In the genomic region with DNA sequence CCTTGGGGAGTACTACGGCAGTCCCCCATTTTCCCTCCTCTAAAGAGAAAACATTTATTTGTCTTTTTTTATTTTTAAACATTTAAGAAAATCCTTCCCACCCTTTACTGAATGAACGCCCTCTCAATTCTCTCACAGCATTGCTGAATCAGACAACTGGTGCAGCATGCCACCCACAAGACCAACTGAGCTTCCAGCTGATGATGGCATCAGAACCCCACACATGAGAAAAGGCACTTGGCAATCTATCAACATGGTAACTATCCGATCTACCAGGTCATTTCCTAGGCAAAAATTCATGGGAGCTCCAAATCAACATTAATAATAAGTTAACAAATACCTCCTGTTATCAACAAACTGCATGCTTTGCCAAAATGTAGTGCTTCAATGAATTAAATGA, we compare ENCODE assay signal across 16 cellular contexts. TPM values are rescaled to one million over a fixed set of nuclear protein-coding genes. Genes with fewer than 3 reads are reported as not detected.
A peak's percentile ranks its signal among the peaks of the same experiment; 100 is the strongest.
DNase-seq lines count a peak whose midpoint lies in the region; ATAC-seq and TF ChIP-seq lines count a peak whose summit lies in the region.
"Had no signal": no experiment of that assay in that cellular context is flagged by ENCODE, and none has a peak within 500 bp of the region (broad histone marks: within the 10 kb centered on the region; RNA-seq: fewer than 3 reads in every experiment).

No MANE protein-coding gene starts in this region.

- H3K36me3 ChIP-seq in smooth muscle cell (ENCODE audit: low read depth) (no peaks in the 10 kb centered on the region), GM23248 (ENCODE audit: low read depth) (no peaks in the 10 kb centered on the region)
- H3K36me3 ChIP-seq: BLaER1 treated with 17β-estradiol and CSF1 and Interleukin-3, amounts not matched to agents 10 nM and 100 nM; HAP-1 had no signal

- peak overlapping the region; percentile 75 for H3K27ac Mint-ChIP-seq in neural crest cell (ENCODE audit: unreplicated experiment)
- H3K27ac Mint-ChIP-seq: CD4-positive, CD25-positive, alpha-beta regulatory T cell; HFFc6 had no signal

- peaks cover 20% of the 10 kb centered on the region for H3K4me1 ChIP-seq in smooth muscle cell (ENCODE audit: low read depth)
- peaks cover 27% of the 10 kb centered on the region for H3K4me1 ChIP-seq in GM23248 (ENCODE audit: insufficient read depth)
- H3K4me1 ChIP-seq: BLaER1 treated with 17β-estradiol and CSF1 and Interleukin-3, amounts not matched to agents 10 nM and 100 nM had no signal

- DNase-seq in Ammon's horn (ENCODE audit: low spot score) = peak; percentile 61
- DNase-seq in kidney glomerular epithelial cell (lab: John Stamatoyannopoulos, UW) = peak; percentile 23
- DNase-seq in neural crest cell (ENCODE audit: low read depth, low spot score) = no peak
- DNase-seq in smooth muscle cell (lab: John Stamatoyannopoulos, UW; ENCODE audit: unreplicated experiment) = no peak
- no peak for DNase-seq in GM23248
- no peak for DNase-seq in NCI-H345 (lab: John Stamatoyannopoulos, UW)
- DNase-seq: 8988T; AML-193; CD4-positive, CD25-positive, alpha-beta regulatory T cell; DMS53; GF-D8; HFFc6; IMR-90 had no signal

- H3K27ac ChIP-seq in smooth muscle cell (ENCODE audit: low read depth) (peak overlapping the region; percentile 76), GM23248 (no peak overlapping the region)
- H3K27ac ChIP-seq: BLaER1 treated with 17β-estradiol and CSF1 and Interleukin-3, amounts not matched to agents 10 nM and 100 nM had no signal

- H3F3A ChIP-seq in smooth muscle cell (ENCODE audit: low read depth) (peaks cover 6% of the 10 kb centered on the region), GM23248 (ENCODE audit: insufficient read depth) (peaks cover 18% of the 10 kb centered on the region)

- H3K9me2 ChIP-seq in GM23248 (ENCODE audit: insufficient read depth) = no peaks in the 10 kb centered on the region

- WGBS in smooth muscle cell (ENCODE audit: low lambda C conversion rate) = 88% methylated on average over 3 of the region's 3 CpGs
- 94% methylated on average over 3 of the region's 3 CpGs for WGBS in GM23248 (ENCODE audit: low coverage in 1 of 2, low lambda C conversion rate in 2 of 2, missing lambda C conversion rate in 2 of 2), 2 experiments

- H4K20me1 ChIP-seq in smooth muscle cell (ENCODE audit: low read depth) = no peaks in the 10 kb centered on the region
- H4K20me1 ChIP-seq in GM23248 (ENCODE audit: insufficient read depth) = no peaks in the 10 kb centered on the region
- H4K20me1 ChIP-seq: BLaER1 treated with 17β-estradiol and CSF1 and Interleukin-3, amounts not matched to agents 10 nM and 100 nM had no signal

- no peak overlapping the region for H2AFZ ChIP-seq in smooth muscle cell (ENCODE audit: low read depth)
- H2AFZ ChIP-seq in GM23248 = no peak overlapping the region

- H3K36me3 Mint-ChIP-seq in neural crest cell (ENCODE audit: low read depth) = peaks cover 27% of the 10 kb centered on the region
- H3K36me3 Mint-ChIP-seq: CD4-positive, CD25-positive, alpha-beta regulatory T cell had no signal

- H3K79me2 ChIP-seq in smooth muscle cell (ENCODE audit: low read depth) (peaks cover 21% of the 10 kb centered on the region), GM23248 (ENCODE audit: insufficient read depth) (peaks cover 89% of the 10 kb centered on the region)

- peaks cover 9% of the 10 kb centered on the region for H3K9me3 Mint-ChIP-seq in neural crest cell
- H3K9me3 Mint-ChIP-seq: HFFc6 had no signal

- H3K4me2 ChIP-seq in smooth muscle cell (peak overlapping the region; percentile 71), GM23248 (ENCODE audit: unreplicated experiment) (no peak overlapping the region)
- H3K4me2 ChIP-seq: BLaER1 treated with 17β-estradiol and CSF1 and Interleukin-3, amounts not matched to agents 10 nM and 100 nM had no signal

- H3K27me3 ChIP-seq in smooth muscle cell (ENCODE audit: low read depth) = no peaks in the 10 kb centered on the region
- no peaks in the 10 kb centered on the region for H3K27me3 ChIP-seq in GM23248 (replicated peaks; ENCODE audit: insufficient read depth)
- H3K27me3 ChIP-seq: BLaER1 treated with 17β-estradiol and CSF1 and Interleukin-3, amounts not matched to agents 10 nM and 100 nM had no signal

- in situ Hi-C loops in GM23248 (cut with MboI) = no loop called here

- no peaks in the 10 kb centered on the region for H3K27me3 Mint-ChIP-seq in neural crest cell (ENCODE audit: low read depth)

- no peak for ATAC-seq in HG03432 (IDR thresholded peaks at IDR 0.05; ENCODE audit: unreplicated experiment)

- H3K9me3 ChIP-seq in smooth muscle cell (replicated peaks; ENCODE audit: low read depth) (no peaks in the 10 kb centered on the region), GM23248 (ENCODE audit: low read depth) (no peaks in the 10 kb centered on the region)
- H3K9me3 ChIP-seq: BLaER1 treated with 17β-estradiol and CSF1 and Interleukin-3, amounts not matched to agents 10 nM and 100 nM had no signal

- peak overlapping the region; percentile 50 for H3K4me3 Mint-ChIP-seq in neural crest cell
- H3K4me3 Mint-ChIP-seq: CD4-positive, CD25-positive, alpha-beta regulatory T cell; HFFc6 had no signal

- H3K9ac ChIP-seq in smooth muscle cell (ENCODE audit: low read depth) = no peak overlapping the region
- H3K9ac ChIP-seq in GM23248 = no peak overlapping the region
- H3K9ac ChIP-seq: BLaER1 treated with 17β-estradiol and CSF1 and Interleukin-3, amounts not matched to agents 10 nM and 100 nM had no signal

- TF ChIP-seq CTCF in neural crest cell (conservative IDR thresholded peaks at IDR 0.05) (no peak), smooth muscle cell (IDR thresholded peaks at IDR 0.05; ENCODE audit: borderline replicate concordance, insufficient read depth, poor library complexity, severe bottlenecking) (no peak)

- H3K4me3 ChIP-seq in smooth muscle cell (no peak overlapping the region), GM23248 (no peak overlapping the region)
- H3K4me3 ChIP-seq: BLaER1 treated with 17β-estradiol and CSF1 and Interleukin-3, amounts not matched to agents 10 nM and 100 nM; HAP-1 had no signal

- H3K4me1 Mint-ChIP-seq in neural crest cell = peaks cover 42% of the 10 kb centered on the region
- H3K4me1 Mint-ChIP-seq: CD4-positive, CD25-positive, alpha-beta regulatory T cell had no signal

RNA-seq across cellular contexts. Expression of gene LHFPL6, which starts 43.2 kb away (rescaled TPM):
- 35.2 and 37.7 TPM in 2 replicates for total RNA-seq in neural crest cell
- total RNA-seq in smooth muscle cell = 24.7 and 28.5 TPM in 2 replicates
- polyA plus RNA-seq in smooth muscle cell = 43.6 and 57.5 TPM in 2 replicates
- total RNA-seq in GM23248 (2014; rRNA removed; shearing (Covaris generic)) = 74.4 and 91.2 TPM in 2 replicates
- polyA plus RNA-seq in GM23248 (2016; fragmentation: Nextera tagmentation; extraction: Ambion mirVana) = 111 and 117 TPM in 2 replicates
- total RNA-seq: CD4-positive, CD25-positive, alpha-beta regulatory T cell had no signal

Comparison
In these comparisons a context has a peak if more than half of its experiments do, and no peak if none do; other contexts are left out.
1. DNase-seq: peak in Ammon's horn (single experiment) and kidney glomerular epithelial cell (single experiment); none in neural crest cell (single experiment), smooth muscle cell (single experiment), GM23248 (single experiment) and NCI-H345 (single experiment).